17 cellular contexts compared by ENCODE assay signal in the genomic region with DNA sequence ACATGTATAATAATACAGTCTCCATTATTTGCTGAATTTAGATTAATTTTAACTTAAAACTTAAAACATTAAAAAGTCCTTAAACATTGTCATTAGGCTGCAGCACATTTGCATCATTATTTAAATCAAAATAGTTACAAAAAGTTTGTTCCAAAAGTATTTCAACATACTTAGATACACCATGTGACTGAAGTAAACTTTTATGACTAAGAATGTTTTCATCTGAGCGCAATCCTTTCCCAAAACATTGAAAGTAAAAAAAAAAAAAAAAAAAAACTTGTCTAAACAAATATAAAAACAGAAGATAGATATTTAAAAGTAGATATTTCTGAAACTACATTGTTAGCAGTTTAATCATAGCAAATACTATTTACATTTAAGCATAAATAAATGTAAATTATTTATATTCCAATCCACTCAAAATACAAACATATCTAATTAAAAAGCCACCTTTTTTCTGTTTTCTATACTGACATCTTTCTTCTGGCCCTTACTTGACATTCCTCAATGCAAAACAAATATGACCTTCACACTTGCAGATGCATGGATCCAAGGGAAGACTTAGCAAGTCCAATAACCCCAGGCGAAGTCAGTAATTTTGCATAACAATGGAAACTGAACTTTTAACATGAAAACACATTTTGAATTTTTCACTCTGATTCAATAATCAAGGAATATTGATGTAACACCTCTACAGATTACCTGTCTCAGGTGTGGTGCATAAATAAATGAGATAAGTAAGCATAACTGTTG.
"Had no signal": no experiment of that assay in that cellular context is flagged by ENCODE, and none has a peak within 500 bp of the region (broad histone marks: within the 10 kb centered on the region; RNA-seq: fewer than 3 reads in every experiment).

No MANE protein-coding gene starts in this region.

- FAIRE-seq: urothelium cell line had no signal

- H3K4me3 ChIP-seq: body of pancreas, dorsolateral prefrontal cortex, heart right ventricle, right atrium auricular region, tibial artery had no signal

- H3K9me3 ChIP-seq: body of pancreas had no signal

- H3K27me3 ChIP-seq: body of pancreas, dorsolateral prefrontal cortex, heart right ventricle, right atrium auricular region, tibial artery had no signal

- DNase-seq: activated CD4-positive, alpha-beta memory T cell treated with anti-CD3 and anti-CD28 coated beads, Interleukin-2, amount 10 ng/mL, durations not matched to agents 7 days and 5 days; activated CD4-positive, alpha-beta T cell treated with anti-CD3 and anti-CD28 coated beads for 48 hours; activated CD4-positive, CD25-positive, alpha-beta regulatory T cell; activated CD8-positive, alpha-beta memory T cell treated with anti-CD3 and anti-CD28 coated beads, Interleukin-2, amount 10 ng/mL, durations not matched to agents 7 days and 5 days; activated naive CD8-positive, alpha-beta T cell treated with anti-CD3 and anti-CD28 coated beads for 36 hours; body of pancreas; caudate nucleus; dorsolateral prefrontal cortex; heart right ventricle; stimulated activated naive CD8-positive, alpha-beta T cell treated with anti-CD3 and anti-CD28 coated beads, Interleukin-15, Interleukin-2, amounts not matched to agents 100 U/mL and 50 U/mL, for 24 hours; substantia nigra; T-cell; T-helper 9 cell; tibial artery had no signal

- ATAC-seq: activated CD8-positive, alpha-beta memory T cell treated with anti-CD3 and anti-CD28 coated beads, Interleukin-2, amount 10 ng/mL, durations not matched to agents 7 days and 5 days; body of pancreas; heart right ventricle; stimulated activated naive CD8-positive, alpha-beta T cell treated with anti-CD3 and anti-CD28 coated beads, Interleukin-15, Interleukin-2, amounts not matched to agents 100 U/mL and 50 U/mL, for 24 hours; T-cell had no signal

- H3K27ac ChIP-seq: body of pancreas, dorsolateral prefrontal cortex, epithelial cell of prostate, heart right ventricle, right atrium auricular region, tibial artery had no signal

- H3K36me3 ChIP-seq: right atrium auricular region had no signal

- H3K4me1 ChIP-seq: body of pancreas, heart right ventricle, right atrium auricular region, tibial artery had no signal
